In genomic region chr7:88278881-88279280, GRCh38 we compare ENCODE assay signal across 13 cellular contexts. TPM values are rescaled to one million over a fixed set of nuclear protein-coding genes. Genes with fewer than 3 reads are reported as not detected.
A peak's percentile ranks its signal among the peaks of the same experiment; 100 is the strongest.
DNase-seq lines count a peak whose midpoint lies in the region; ATAC-seq and TF ChIP-seq lines count a peak whose summit lies in the region.
"Had no signal": no experiment of that assay in that cellular context is flagged by ENCODE, and none has a peak within 500 bp of the region (broad histone marks: within the 10 kb centered on the region; RNA-seq: fewer than 3 reads in every experiment).

No MANE protein-coding gene starts in this region.

- H3K4me3 ChIP-seq in right lobe of liver: no peak overlapping the region
- H3K4me3 ChIP-seq: coronary artery, heart left ventricle, sigmoid colon had no signal

- DNase-seq in CD1c-positive myeloid dendritic cell (ENCODE audit: extremely low spot score) (peak; percentile 84), NOMO-1 treated with dmso at 0.1 percent for 144 hours (lab: John Stamatoyannopoulos, UW; ENCODE audit: unreplicated experiment) (peak; percentile 91), endothelial cell (ENCODE audit: low spot score) (no peak), right lobe of liver (no peak)
- DNase-seq in stimulated activated CD4-positive, alpha-beta T cell treated with anti-CD3 and anti-CD28 coated beads, Interleukin-15, amount 100 ng/mL, for 24 hours: no peak
- DNase-seq: heart left ventricle, sigmoid colon, T-cell had no signal

- intact Hi-C loops in right lobe of liver (cut with DNase I): no loop called here

- H3K27ac ChIP-seq in right lobe of liver: no peak overlapping the region
- H3K27ac ChIP-seq: coronary artery, heart left ventricle, sigmoid colon had no signal

- H3K4me1 ChIP-seq in right lobe of liver: peaks cover 0 to 7% (median 0%) of the 10 kb centered on the region in 4 donors
- H3K4me1 ChIP-seq: sigmoid colon had no signal

- peak overlapping the region; percentile 43 for H3K27ac Mint-ChIP-seq in endothelial cell (ENCODE audit: unreplicated experiment)
- H3K27ac Mint-ChIP-seq: T-cell, type B pancreatic cell had no signal

- no peaks in the 10 kb centered on the region for H3K9me3 Mint-ChIP-seq in endothelial cell (ENCODE audit: unreplicated experiment)
- H3K9me3 Mint-ChIP-seq: T-cell, type B pancreatic cell had no signal

- TF ChIP-seq CTCF in endothelial cell (IDR thresholded peaks at IDR 0.05; ENCODE audit: unreplicated experiment): no peak
- no peak for TF ChIP-seq CTCF in right lobe of liver (IDR thresholded peaks at IDR 0.05)

- H3K36me3 Mint-ChIP-seq in endothelial cell (ENCODE audit: low read depth, unreplicated experiment): no peaks in the 10 kb centered on the region
- H3K36me3 Mint-ChIP-seq: T-cell, type B pancreatic cell had no signal

- no peaks in the 10 kb centered on the region for H3K27me3 ChIP-seq in right lobe of liver
- H3K27me3 ChIP-seq: heart left ventricle, sigmoid colon had no signal

- no peaks in the 10 kb centered on the region for H3K36me3 ChIP-seq in right lobe of liver
- H3K36me3 ChIP-seq: sigmoid colon had no signal

- WGBS in right lobe of liver (ENCODE audit: insufficient coverage, low coverage, low lambda C conversion rate, missing lambda C conversion rate): 75% methylated on average over 1 of the region's 1 CpG

- TF ChIP-seq POLR2A in right lobe of liver (IDR thresholded peaks at IDR 0.05): no peak
- TF ChIP-seq POLR2A in GM18505 (IDR thresholded peaks at IDR 0.05; ENCODE audit: borderline replicate concordance, extremely low read depth, insufficient read depth, insufficient read length): no peak

- H3K27me3 Mint-ChIP-seq in endothelial cell (ENCODE audit: unreplicated experiment): no peaks in the 10 kb centered on the region
- H3K27me3 Mint-ChIP-seq: type B pancreatic cell had no signal

- H3K4me3 Mint-ChIP-seq in endothelial cell (ENCODE audit: unreplicated experiment): no peak overlapping the region
- H3K4me3 Mint-ChIP-seq: T-cell, type B pancreatic cell had no signal

- ATAC-seq in right lobe of liver: peak; percentile 40 to 72 (median 52)
- ATAC-seq in GM18505 (IDR thresholded peaks at IDR 0.05; ENCODE audit: unreplicated experiment): no peak
- ATAC-seq in GM19324 (IDR thresholded peaks at IDR 0.05; ENCODE audit: low FRiP score, unreplicated experiment): no peak
- ATAC-seq in HG03442 (IDR thresholded peaks at IDR 0.05; ENCODE audit: unreplicated experiment): no peak
- ATAC-seq: T-cell had no signal

- peaks cover 10% of the 10 kb centered on the region for H3K4me1 Mint-ChIP-seq in endothelial cell (ENCODE audit: unreplicated experiment)
- H3K4me1 Mint-ChIP-seq: T-cell had no signal

- no peaks in the 10 kb centered on the region for H3K9me3 ChIP-seq in right lobe of liver
- H3K9me3 ChIP-seq: heart left ventricle, sigmoid colon had no signal

RNA-seq across cellular contexts. Expression of gene STEAP4, which starts 27.8 kb away (rescaled TPM):
- 0.54 TPM for total RNA-seq in endothelial cell (ENCODE audit: unreplicated experiment)
- total RNA-seq in right lobe of liver: 100 to 1,000 TPM in 1 of 6 experiments, 10 to 100 TPM in 5; 16.3 to 158 (median 22.9) TPM

RNA-seq across cellular contexts. Expression of gene SRI, which starts 59.0 kb away (rescaled TPM):
- total RNA-seq in endothelial cell (ENCODE audit: unreplicated experiment) (182 TPM), right lobe of liver (10 to 100 TPM; 12.5 to 41.3 (median 23.3) TPM)

Comparison
In these comparisons a context has a peak if more than half of its experiments do, and no peak if none do; other contexts are left out.
1. DNase-seq: peak in CD1c-positive myeloid dendritic cell (single experiment) and NOMO-1 treated with dmso at 0.1 percent for 144 hours (single experiment); none in endothelial cell (single experiment), right lobe of liver (0 of 3) and stimulated activated CD4-positive, alpha-beta T cell treated with anti-CD3 and anti-CD28 coated beads, Interleukin-15, amount 100 ng/mL, for 24 hours (single experiment).
2. ATAC-seq: peak in right lobe of liver (4 of 4); none in GM18505 (single experiment), GM19324 (single experiment) and HG03442 (single experiment).
3. RNA of gene STEAP4, which starts 27.8 kb away (total RNA-seq): 16.3 to 158 TPM in right lobe of liver; 0.54 TPM in endothelial cell (single experiment); every median in the first group is over 10 times any median in the second.